Comparison of ENCODE assay signal across 14 cellular contexts in genomic region chr13:99018418-99019180, GRCh38. TPM values are rescaled to one million over a fixed set of nuclear protein-coding genes. Genes with fewer than 3 reads are reported as not detected.
DNase-seq lines count a peak whose midpoint lies in the region; ATAC-seq and TF ChIP-seq lines count a peak whose summit lies in the region.
"Had no signal": no experiment of that assay in that cellular context is flagged by ENCODE, and none has a peak within 500 bp of the region (broad histone marks: within the 10 kb centered on the region; RNA-seq: fewer than 3 reads in every experiment).

No MANE protein-coding gene starts in this region.

- H3K4me3 ChIP-seq in PC-9 (no peak overlapping the region), choroid plexus epithelial cell (ENCODE audit: low read depth, low read length) (no peak overlapping the region), osteoblast (ENCODE audit: insufficient read depth, low read length) (no peak overlapping the region)
- H3K4me3 ChIP-seq: colonic mucosa, heart right ventricle, lung had no signal

- peaks cover 9% of the 10 kb centered on the region; the same call in 1 of the 2 replicates for H3F3A ChIP-seq in PC-9 (ENCODE audit: insufficient read depth, low read depth)

- POLR2A ChIA-PET in PC-9 (lab: Charles Lee; ENCODE audit: unreplicated experiment) = no interaction called here

- H2AFZ ChIP-seq in PC-9 = no peak overlapping the region
- no peak overlapping the region for H2AFZ ChIP-seq in osteoblast (ENCODE audit: low read length)

- H3K27me3 ChIP-seq in PC-9 (ENCODE audit: insufficient read depth, low read depth) = no peaks in the 10 kb centered on the region
- no peaks in the 10 kb centered on the region for H3K27me3 ChIP-seq in osteoblast (ENCODE audit: insufficient read depth, low read length)
- H3K27me3 ChIP-seq: colonic mucosa had no signal

- H3K4me1 ChIP-seq in PC-9 (replicated peaks; ENCODE audit: insufficient read depth) = peaks cover 12% of the 10 kb centered on the region; the same call in 1 of the 2 replicates
- H3K4me1 ChIP-seq in osteoblast (ENCODE audit: insufficient read depth, low read length) = peaks cover 5% of the 10 kb centered on the region
- H3K4me1 ChIP-seq: colonic mucosa had no signal

- no TSS peak for BruUV-seq in PC-9 (replicated peaks; lab: Mats Ljungman, UMichigan)

- DNase-seq in GM03348 (ENCODE audit: low spot score) (peak; percentile 42), PC-9 (peak in 1 of 2 experiments; percentile 49), choroid plexus epithelial cell (ENCODE audit: low read depth) (peak; percentile 86), osteoblast (ENCODE audit: insufficient read length, low spot score, missing footprints) (peak; percentile 54), NCI-H2196 (lab: John Stamatoyannopoulos, UW; ENCODE audit: unreplicated experiment) (no peak), GM19240 (ENCODE audit: insufficient read length, low spot score) (no peak)
- DNase-seq: colonic mucosa; DMS79 treated with DMSO at 0.1 percent for 48 hours; heart right ventricle; MV-4-11; stimulated activated CD4-positive, alpha-beta T cell treated with anti-CD3 and anti-CD28 coated beads, Interleukin-2, amount 100 ng/mL, for 48 hours had no signal

- no peak for TF ChIP-seq CTCF in PC-9 (conservative IDR thresholded peaks at IDR 0.05)
- no peak for TF ChIP-seq CTCF in choroid plexus epithelial cell (conservative IDR thresholded peaks at IDR 0.05; ENCODE audit: low read depth, low read length)
- no peak for TF ChIP-seq CTCF in osteoblast (IDR thresholded peaks at IDR 0.05; ENCODE audit: extremely low read depth, low read depth, low read length)

- peak overlapping the region; percentile 64 for H3K27ac ChIP-seq in PC-9
- no peak overlapping the region for H3K27ac ChIP-seq in osteoblast (ENCODE audit: low read depth, low read length)
- H3K27ac ChIP-seq: colonic mucosa, heart right ventricle, HL-60 had no signal

- peaks cover 58% of the 10 kb centered on the region; the same call in 1 of the 2 replicates for H3K79me2 ChIP-seq in PC-9 (ENCODE audit: low read depth)
- H3K79me2 ChIP-seq in osteoblast (ENCODE audit: insufficient read depth, low read length) = no peaks in the 10 kb centered on the region

- H3K36me3 ChIP-seq in PC-9 (ENCODE audit: low read depth) = 0 out of 2 replicates have a peak, but pooled peaks cover 5% of the 10 kb centered on the region
- H3K36me3 ChIP-seq in osteoblast (ENCODE audit: insufficient read depth, low read length) = no peaks in the 10 kb centered on the region
- H3K36me3 ChIP-seq: colonic mucosa, heart right ventricle had no signal

- ATAC-seq in HG03442 (IDR thresholded peaks at IDR 0.05; ENCODE audit: unreplicated experiment) = no peak
- ATAC-seq: heart right ventricle had no signal

- intact Hi-C loops in PC-9 (cut with micrococcal nuclease; ENCODE audit: unreplicated experiment) = no loop called here

- H4K20me1 ChIP-seq in PC-9 (ENCODE audit: insufficient read depth) (no peaks in the 10 kb centered on the region), osteoblast (ENCODE audit: insufficient read depth, low read length) (no peaks in the 10 kb centered on the region)

- H3K9me2 ChIP-seq in PC-9 (ENCODE audit: insufficient read depth) = no peaks in the 10 kb centered on the region

- H3K4me2 ChIP-seq in PC-9 (peak overlapping the region; percentile 10), osteoblast (ENCODE audit: insufficient read depth, low read length) (no peak overlapping the region)

- H3K9me3 ChIP-seq in PC-9 (ENCODE audit: insufficient read depth, low read depth) (no peaks in the 10 kb centered on the region), osteoblast (ENCODE audit: low read depth, low read length) (no peaks in the 10 kb centered on the region)
- H3K9me3 ChIP-seq: colonic mucosa, heart right ventricle had no signal

- CTCF ChIA-PET in PC-9 (lab: Charles Lee) = no interaction called here

RNA-seq across cellular contexts. Expression of gene DOCK9, which starts 40.7 kb away (rescaled TPM):
- 53.4 and 69.5 TPM in 2 replicates for total RNA-seq in PC-9 (2021)
- total RNA-seq in osteoblast = 29.8 and 44.5 TPM in 2 replicates

Comparison
In these comparisons a context has a peak if more than half of its experiments do, and no peak if none do; other contexts are left out.
1. DNase-seq: peak in GM03348 (single experiment), choroid plexus epithelial cell (single experiment) and osteoblast (single experiment); none in NCI-H2196 (single experiment) and GM19240 (single experiment).